32 cellular contexts compared by ENCODE assay signal in the genomic region with DNA sequence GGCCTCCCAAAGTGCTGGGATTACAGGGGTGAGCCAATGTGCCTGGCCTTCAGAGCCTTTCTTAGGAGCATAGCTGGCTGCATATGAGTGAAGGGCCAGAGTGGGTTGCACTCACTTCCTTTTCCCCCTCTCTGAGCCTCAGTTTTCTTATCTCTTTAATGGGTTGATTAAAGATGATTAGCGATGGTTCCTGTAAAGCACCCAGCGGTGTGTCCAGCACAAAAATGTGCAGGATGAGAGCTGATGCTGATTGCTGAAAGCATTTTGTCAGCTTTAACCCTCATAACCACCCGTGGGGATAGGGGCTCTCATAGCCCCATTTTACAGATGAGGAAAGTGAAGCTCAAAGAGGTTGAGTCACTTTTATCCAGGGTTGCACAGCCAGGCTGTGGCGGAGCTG. TPM values are rescaled to one million over a fixed set of nuclear protein-coding genes. Genes with fewer than 3 reads are reported as not detected.
"Had no signal": no experiment of that assay in that cellular context is flagged by ENCODE, and none has a peak within 500 bp of the region (broad histone marks: within the 10 kb centered on the region; RNA-seq: fewer than 3 reads in every experiment).

No MANE protein-coding gene starts in this region.

- H3K27me3 ChIP-seq: brain microvascular endothelial cell, MG63 had no signal

- H3K9me3 Mint-ChIP-seq: activated B cell treated with CpG ODN at 0.5 μM for 24 hours; activated CD4-positive, alpha-beta memory T cell treated with anti-CD3 and anti-CD28 coated beads for 36 hours; activated naive CD8-positive, alpha-beta T cell treated with anti-CD3 and anti-CD28 coated beads for 36 hours; activated T-helper 17 cell treated with anti-CD3 and anti-CD28 coated beads, Interleukin-2, amount 50 U/mL, for 72 hours; T-cell had no signal

- H3K4me1 Mint-ChIP-seq: activated naive CD8-positive, alpha-beta T cell treated with anti-CD3 and anti-CD28 coated beads for 36 hours had no signal

- H3K4me3 Mint-ChIP-seq: activated CD4-positive, alpha-beta memory T cell treated with anti-CD3 and anti-CD28 coated beads for 36 hours; activated naive CD8-positive, alpha-beta T cell treated with anti-CD3 and anti-CD28 coated beads for 36 hours; activated T-helper 17 cell treated with anti-CD3 and anti-CD28 coated beads, Interleukin-2, amount 50 U/mL, for 72 hours; T-cell; T-helper 17 cell had no signal

- H3K27ac Mint-ChIP-seq: activated B cell treated with CpG ODN at 0.5 μM for 24 hours; activated CD4-positive, alpha-beta memory T cell treated with anti-CD3 and anti-CD28 coated beads for 36 hours; activated naive CD8-positive, alpha-beta T cell treated with anti-CD3 and anti-CD28 coated beads for 36 hours; activated T-helper 17 cell treated with anti-CD3 and anti-CD28 coated beads, Interleukin-2, amount 50 U/mL, for 72 hours; T-cell had no signal

- H3K4me3 ChIP-seq: MG63, PC-9 had no signal

- H2AFZ ChIP-seq: PC-9 had no signal

- H3K27me3 Mint-ChIP-seq: activated CD4-positive, alpha-beta memory T cell treated with anti-CD3 and anti-CD28 coated beads for 36 hours had no signal

- FAIRE-seq: colon had no signal

- H3K27ac ChIP-seq: brain microvascular endothelial cell, PC-9, RWPE1 had no signal

- H3K36me3 ChIP-seq: brain microvascular endothelial cell, MG63 had no signal

- H3K9me3 ChIP-seq: MG63 had no signal

- DNase-seq: activated B cell treated with CpG ODN at 0.5 μM for 24 hours; activated CD4-positive, alpha-beta memory T cell treated with anti-CD3 and anti-CD28 coated beads for 36 hours; activated CD4-positive, alpha-beta T cell treated with anti-CD3 and anti-CD28 coated beads for 4 hours; activated CD4-positive, alpha-beta T cell treated with anti-CD3 and anti-CD28 coated beads, Interleukin-2, amount 50 U/mL, for 1 hour; activated CD4-positive, CD25-positive, alpha-beta regulatory T cell treated with anti-CD3 and anti-CD28 coated beads, Interleukin-2, amount 50 U/mL, for 72 hours; activated CD8-positive, alpha-beta memory T cell treated with anti-CD3 and anti-CD28 coated beads, Interleukin-2, amount 50 U/mL, for 48 hours; activated effector memory CD4-positive, alpha-beta T cell treated with anti-CD3 and anti-CD28 coated beads, Interleukin-2, amount 50 U/mL, for 16 hours; activated naive CD4-positive, alpha-beta T cell; activated naive CD4-positive, alpha-beta T cell treated with anti-CD3 and anti-CD28 coated beads, Interleukin-2, amount 50 U/mL, for 16 hours; activated naive CD8-positive, alpha-beta T cell treated with anti-CD3 and anti-CD28 coated beads for 36 hours; activated T-cell treated with anti-CD3 and anti-CD28 coated beads, Interleukin-2, amount 50 U/mL, for 48 hours; amniotic stem cell; aorta; brain microvascular endothelial cell; central memory CD4-positive, alpha-beta T cell; NCI-H1048; NCI-H1105 treated with DMSO at 0.1 percent for 48 hours; NCI-H1436; NCI-H1694; NCI-H1930; NCI-H345; NCI-H524 treated with DMSO at 0.1 percent for 48 hours; PC-9; SIG-M5; T-cell; T-helper 17 cell had no signal

- ATAC-seq: activated T-helper 17 cell treated with anti-CD3 and anti-CD28 coated beads, Interleukin-2, amount 50 U/mL, for 72 hours; Right ventricle myocardium inferior; T-cell; T-helper 17 cell had no signal

RNA-seq across cellular contexts. Expression of a gene that starts 5.5 kb away (rescaled TPM):
- total RNA-seq: activated B cell treated with CpG ODN at 0.5 μM for 24 hours, Right ventricle myocardium inferior, SK-MEL-5 had no signal
- polyA plus RNA-seq: aorta had no signal
